Comparison of ENCODE assay signal across 8 cellular contexts in genomic region chr3:53269888-53270880, GRCh38. TPM values are rescaled to one million over a fixed set of nuclear protein-coding genes. Genes with fewer than 3 reads are reported as not detected.
DNase-seq lines count a peak whose midpoint lies in the region; ATAC-seq and TF ChIP-seq lines count a peak whose summit lies in the region.

No MANE protein-coding gene starts in this region.

- peak overlapping the region; percentile 60 to 91 (median 82) for H3K27ac ChIP-seq in BLaER1 treated with 17β-estradiol and CSF1 and Interleukin-3, amounts not matched to agents 10 nM and 100 nM
- H3K27ac ChIP-seq in Karpas-422 (ENCODE audit: low read length) (no peak overlapping the region), SJSA1 (peak overlapping the region; percentile 94), left lung (peak overlapping the region; percentile 89 to 92)

- no peaks in the 10 kb centered on the region for H3K9me3 Mint-ChIP-seq in dendritic cell treated with granulocyte-macrophage colony-stimulating factor and Interleukin-4, amounts not matched to agents 40 ng/mL and 50 ng/mL, for 4 days

- peak overlapping the region; percentile 12; the same call in 1 of the 2 replicates for H2AFZ ChIP-seq in Karpas-422 (ENCODE audit: low read length)

- DNase-seq in GM19238 (ENCODE audit: insufficient read length, low spot score): peak; percentile 37
- DNase-seq in Karpas-422: peak; percentile 72
- DNase-seq in SJSA1 (ENCODE audit: low read depth in 1 of 2, low spot score in 2 of 2): peak; percentile 97 to 98
- peak; percentile 92 to 93 for DNase-seq in left lung
- DNase-seq in stimulated activated naive CD8-positive, alpha-beta T cell treated with anti-CD3 and anti-CD28 coated beads, Interleukin-15, Interleukin-2, amounts not matched to agents 100 U/mL and 50 U/mL, for 24 hours: no peak
- no peak for DNase-seq in GM19240 (ENCODE audit: insufficient read length, low spot score)

- no peaks in the 10 kb centered on the region for H4K20me1 ChIP-seq in BLaER1 treated with 17β-estradiol and CSF1 and Interleukin-3, amounts not matched to agents 10 nM and 100 nM
- H4K20me1 ChIP-seq in Karpas-422 (ENCODE audit: insufficient read depth, low read depth, low read length): no peaks in the 10 kb centered on the region

- H3K27ac Mint-ChIP-seq in dendritic cell treated with granulocyte-macrophage colony-stimulating factor and Interleukin-4, amounts not matched to agents 40 ng/mL and 50 ng/mL, for 4 days: peak overlapping the region; percentile 89

- no peaks in the 10 kb centered on the region for H3K27me3 Mint-ChIP-seq in dendritic cell treated with granulocyte-macrophage colony-stimulating factor and Interleukin-4, amounts not matched to agents 40 ng/mL and 50 ng/mL, for 4 days

- H3K9me3 ChIP-seq in BLaER1 treated with 17β-estradiol and CSF1 and Interleukin-3, amounts not matched to agents 10 nM and 100 nM (replicated peaks in 1 of 11): no peaks in the 10 kb centered on the region
- H3K9me3 ChIP-seq in Karpas-422 (ENCODE audit: low read length) (no peaks in the 10 kb centered on the region), SJSA1 (replicated peaks) (no peaks in the 10 kb centered on the region), left lung (no peaks in the 10 kb centered on the region)

- no peaks in the 10 kb centered on the region for H3K9me2 ChIP-seq in Karpas-422 (replicated peaks; ENCODE audit: insufficient read depth, low read length)

- H3K36me3 Mint-ChIP-seq in dendritic cell treated with granulocyte-macrophage colony-stimulating factor and Interleukin-4, amounts not matched to agents 40 ng/mL and 50 ng/mL, for 4 days (ENCODE audit: low read depth): peaks cover 11% of the 10 kb centered on the region

- H3K9ac ChIP-seq in BLaER1 treated with 17β-estradiol and CSF1 and Interleukin-3, amounts not matched to agents 10 nM and 100 nM: peak overlapping the region; percentile 60 to 80 (median 69); a peak in 21 of 22 replicates
- H3K9ac ChIP-seq in Karpas-422 (ENCODE audit: low read length): peak overlapping the region; percentile 22; the same call in 1 of the 2 replicates

- peak overlapping the region in 7 of 10 experiments; percentile 9 to 59 (median 37); a peak in 9 of 20 replicates for H3K4me3 ChIP-seq in BLaER1 treated with 17β-estradiol and CSF1 and Interleukin-3, amounts not matched to agents 10 nM and 100 nM
- H3K4me3 ChIP-seq in Karpas-422 (ENCODE audit: low read length): no peak overlapping the region
- no peak overlapping the region for H3K4me3 ChIP-seq in SJSA1
- H3K4me3 ChIP-seq in left lung: peak overlapping the region in 1 of 2 donors; percentile 12

- H3K4me3 Mint-ChIP-seq in dendritic cell treated with granulocyte-macrophage colony-stimulating factor and Interleukin-4, amounts not matched to agents 40 ng/mL and 50 ng/mL, for 4 days: peak overlapping the region; percentile 74

- H3K4me1 Mint-ChIP-seq in dendritic cell treated with granulocyte-macrophage colony-stimulating factor and Interleukin-4, amounts not matched to agents 40 ng/mL and 50 ng/mL, for 4 days (ENCODE audit: low read depth): peaks cover 33% of the 10 kb centered on the region

- intact Hi-C loops in dendritic cell treated with granulocyte-macrophage colony-stimulating factor and Interleukin-4, amounts not matched to agents 40 ng/mL and 50 ng/mL, for 4 days (cut with micrococcal nuclease): no loop called here
- intact Hi-C loops in left lung (cut with DNase I): no loop called here

- H3K79me2 ChIP-seq in Karpas-422 (ENCODE audit: low read length): no peaks in the 10 kb centered on the region

- H3K36me3 ChIP-seq in BLaER1 treated with 17β-estradiol and CSF1 and Interleukin-3, amounts not matched to agents 10 nM and 100 nM: no peaks in the 10 kb centered on the region
- H3K36me3 ChIP-seq in Karpas-422 (ENCODE audit: insufficient read depth, low read length): no peaks in the 10 kb centered on the region
- H3K36me3 ChIP-seq in SJSA1: no peaks in the 10 kb centered on the region
- H3K36me3 ChIP-seq in left lung: no peaks in the 10 kb centered on the region

- no peak for TF ChIP-seq CTCF in left lung (IDR thresholded peaks at IDR 0.05)

- H3K27me3 ChIP-seq in BLaER1 treated with 17β-estradiol and CSF1 and Interleukin-3, amounts not matched to agents 10 nM and 100 nM: no peaks in the 10 kb centered on the region
- H3K27me3 ChIP-seq in Karpas-422 (ENCODE audit: low read length): no peaks in the 10 kb centered on the region
- no peaks in the 10 kb centered on the region for H3K27me3 ChIP-seq in SJSA1 (replicated peaks)
- H3K27me3 ChIP-seq in left lung: no peaks in the 10 kb centered on the region

- peak overlapping the region; percentile 39 to 92 (median 84) for H3K4me2 ChIP-seq in BLaER1 treated with 17β-estradiol and CSF1 and Interleukin-3, amounts not matched to agents 10 nM and 100 nM
- peak overlapping the region; percentile 19 for H3K4me2 ChIP-seq in Karpas-422 (ENCODE audit: low read depth, low read length, poor library complexity, severe bottlenecking)

- peak; percentile 93 for ATAC-seq in left lung
- peak; percentile 52 for ATAC-seq in stimulated activated naive CD8-positive, alpha-beta T cell treated with anti-CD3 and anti-CD28 coated beads, Interleukin-15, Interleukin-2, amounts not matched to agents 100 U/mL and 50 U/mL, for 24 hours

- peaks cover 9 to 42% (median 33%) of the 10 kb centered on the region in 10 experiments; a peak in 19 of 20 replicates for H3K4me1 ChIP-seq in BLaER1 treated with 17β-estradiol and CSF1 and Interleukin-3, amounts not matched to agents 10 nM and 100 nM
- H3K4me1 ChIP-seq in Karpas-422 (ENCODE audit: low read length): peaks cover 11% of the 10 kb centered on the region
- H3K4me1 ChIP-seq in SJSA1 (replicated peaks): peaks cover 25% of the 10 kb centered on the region
- peaks cover 16 to 37% of the 10 kb centered on the region in 2 donors for H3K4me1 ChIP-seq in left lung

RNA-seq across cellular contexts. Expression of gene TKT, which starts 14.4 kb away (rescaled TPM):
- 377 and 455 TPM in 2 replicates for total RNA-seq in Karpas-422 (2014; rRNA removed; shearing (Covaris generic); ENCODE audit: low replicate concordance)
- total RNA-seq in SJSA1 (2014; rRNA removed; shearing (Covaris generic)): 182 and 278 TPM in 2 replicates
- 100 to 1,000 TPM; 458 to 594 TPM for total RNA-seq in left lung

Comparison
In these comparisons a context has a peak if more than half of its experiments do, and no peak if none do; other contexts are left out.
1. H3K4me3 ChIP-seq: peak in BLaER1 treated with 17β-estradiol and CSF1 and Interleukin-3, amounts not matched to agents 10 nM and 100 nM (7 of 10); none in Karpas-422 (single experiment) and SJSA1 (single experiment).
2. DNase-seq: peak in GM19238 (single experiment), Karpas-422 (single experiment), SJSA1 (2 of 2) and left lung (2 of 2); none in stimulated activated naive CD8-positive, alpha-beta T cell treated with anti-CD3 and anti-CD28 coated beads, Interleukin-15, Interleukin-2, amounts not matched to agents 100 U/mL and 50 U/mL, for 24 hours (single experiment) and GM19240 (single experiment).